Comparison of ENCODE assay signal across 19 cellular contexts in the genomic region with DNA sequence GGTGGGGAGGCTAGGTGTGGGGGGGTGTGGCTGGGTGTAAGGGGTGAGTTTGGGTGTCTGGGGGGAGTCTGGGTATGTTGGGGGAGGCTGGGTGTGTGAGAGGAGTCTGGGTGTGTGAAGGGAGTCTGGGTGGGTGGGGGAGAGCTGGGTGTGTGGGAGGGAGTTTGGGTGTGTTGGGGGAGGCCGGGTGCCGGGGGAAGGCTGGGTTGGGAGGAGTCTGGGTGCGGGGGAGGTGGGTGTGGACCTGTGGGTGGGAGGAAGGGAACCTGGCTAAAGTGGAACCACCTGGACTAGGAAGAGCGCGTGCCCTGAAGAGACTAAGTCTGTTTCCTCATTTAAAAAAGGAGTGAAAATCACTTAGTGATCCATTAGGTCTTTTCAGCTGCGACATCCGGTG. TPM values are rescaled to one million over a fixed set of nuclear protein-coding genes. Genes with fewer than 3 reads are reported as not detected.
A peak's percentile ranks its signal among the peaks of the same experiment; 100 is the strongest.
DNase-seq lines count a peak whose midpoint lies in the region; ATAC-seq and TF ChIP-seq lines count a peak whose summit lies in the region.
"Had no signal": no experiment of that assay in that cellular context is flagged by ENCODE, and none has a peak within 500 bp of the region (broad histone marks: within the 10 kb centered on the region; RNA-seq: fewer than 3 reads in every experiment).

No MANE protein-coding gene starts in this region.

- no peak overlapping the region for H3K9ac ChIP-seq in fibroblast of lung (ENCODE audit: insufficient read depth, low read length)

- no peaks in the 10 kb centered on the region for H3K79me2 ChIP-seq in fibroblast of lung (ENCODE audit: control insufficient read depth, insufficient read depth, low read length)

- H3K36me3 ChIP-seq in fibroblast of lung (ENCODE audit: control insufficient read depth, insufficient read depth, low read length) (no peaks in the 10 kb centered on the region), thoracic aorta (no peaks in the 10 kb centered on the region)
- H3K36me3 ChIP-seq: HAP-1, Peyer's patch had no signal

- no peak overlapping the region for H3K4me3 Mint-ChIP-seq in activated CD8-positive, alpha-beta memory T cell treated with anti-CD3 and anti-CD28 coated beads, Interleukin-2, amount 10 ng/mL, durations not matched to agents 7 days and 5 days
- H3K4me3 Mint-ChIP-seq in T-helper 17 cell: no peak overlapping the region
- H3K4me3 Mint-ChIP-seq: IgD-negative memory B cell had no signal

- peak; percentile 25 for DNase-seq in activated CD8-positive, alpha-beta memory T cell treated with anti-CD3 and anti-CD28 coated beads, Interleukin-2, amount 10 ng/mL, durations not matched to agents 7 days and 5 days
- DNase-seq in activated CD8-positive, alpha-beta memory T cell treated with anti-CD3 and anti-CD28 coated beads, Interleukin-2, amount 50 U/mL, for 48 hours: no peak
- DNase-seq in T-helper 17 cell (no peak), fibroblast of lung (ENCODE audit: low read depth in 2 of 2) (no peak), thoracic aorta (ENCODE audit: low spot score) (no peak), amniotic stem cell (lab: John Stamatoyannopoulos, UW) (no peak)
- no peak for DNase-seq in activated CD4-positive, alpha-beta T cell treated with anti-CD3 and anti-CD28 coated beads for 4 hours
- DNase-seq: C1 segment of cervical spinal cord, COR-L47, NCI-H1694, NCI-H2107, SHP77 had no signal

- H4K20me1 ChIP-seq in fibroblast of lung (ENCODE audit: control insufficient read depth, extremely low read depth, insufficient read depth, low read length): no peaks in the 10 kb centered on the region

- H3K27ac ChIP-seq in fibroblast of lung (ENCODE audit: insufficient read depth, low read length): no peak overlapping the region
- H3K27ac ChIP-seq in thoracic aorta: peak overlapping the region; percentile 20 to 81
- H3K27ac ChIP-seq: 22Rv1, Peyer's patch had no signal

- H3K4me2 ChIP-seq in fibroblast of lung (ENCODE audit: extremely low read depth, insufficient read depth, low read length): peak overlapping the region; percentile 75

- H3K27ac Mint-ChIP-seq in activated CD8-positive, alpha-beta memory T cell treated with anti-CD3 and anti-CD28 coated beads, Interleukin-2, amount 10 ng/mL, durations not matched to agents 7 days and 5 days: no peak overlapping the region
- H3K27ac Mint-ChIP-seq in T-helper 17 cell: peak overlapping the region; percentile 67
- H3K27ac Mint-ChIP-seq: IgD-negative memory B cell had no signal

- H3K27me3 ChIP-seq in fibroblast of lung (ENCODE audit: control insufficient read depth, insufficient read depth, low read length) (peaks cover 10% of the 10 kb centered on the region), thoracic aorta (replicated peaks; ENCODE audit: insufficient read depth) (no peaks in the 10 kb centered on the region)
- H3K27me3 ChIP-seq: Peyer's patch had no signal

- H3K4me1 Mint-ChIP-seq in activated CD8-positive, alpha-beta memory T cell treated with anti-CD3 and anti-CD28 coated beads, Interleukin-2, amount 10 ng/mL, durations not matched to agents 7 days and 5 days: no peaks in the 10 kb centered on the region
- H3K4me1 Mint-ChIP-seq in T-helper 17 cell: no peaks in the 10 kb centered on the region

- no peak overlapping the region for H2AFZ ChIP-seq in fibroblast of lung (ENCODE audit: low read length)

- peaks cover 6% of the 10 kb centered on the region for H3K9me3 Mint-ChIP-seq in activated CD8-positive, alpha-beta memory T cell treated with anti-CD3 and anti-CD28 coated beads, Interleukin-2, amount 10 ng/mL, durations not matched to agents 7 days and 5 days (ENCODE audit: low read depth)

- peaks cover 43% of the 10 kb centered on the region for H3K27me3 Mint-ChIP-seq in activated CD8-positive, alpha-beta memory T cell treated with anti-CD3 and anti-CD28 coated beads, Interleukin-2, amount 10 ng/mL, durations not matched to agents 7 days and 5 days
- peaks cover 38% of the 10 kb centered on the region for H3K27me3 Mint-ChIP-seq in T-helper 17 cell

- peaks cover 3% of the 10 kb centered on the region for H3K36me3 Mint-ChIP-seq in activated CD8-positive, alpha-beta memory T cell treated with anti-CD3 and anti-CD28 coated beads, Interleukin-2, amount 10 ng/mL, durations not matched to agents 7 days and 5 days
- H3K36me3 Mint-ChIP-seq in T-helper 17 cell (ENCODE audit: low read depth): no peaks in the 10 kb centered on the region

- CTCF ChIA-PET in activated CD8-positive, alpha-beta memory T cell treated with anti-CD3 and anti-CD28 coated beads, Interleukin-2, amount 10 ng/mL, durations not matched to agents 7 days and 5 days (lab: Charles Lee): interaction anchor here (0.7 to 1.2 kb wide), 2 partner anchors 13 to 114 kb away, joined by 3 to 4 read pairs; no protein-coding TSS in a partner anchor

- H3K9me3 ChIP-seq in T-helper 17 cell (ENCODE audit: control insufficient read depth, low read length, poor library complexity, severe bottlenecking): no peaks in the 10 kb centered on the region
- H3K9me3 ChIP-seq in fibroblast of lung (ENCODE audit: control insufficient read depth, insufficient read depth, low read depth, low read length): no peaks in the 10 kb centered on the region
- H3K9me3 ChIP-seq in thoracic aorta: peaks cover 6% of the 10 kb centered on the region

- H3K4me1 ChIP-seq in fibroblast of lung (ENCODE audit: control insufficient read depth, extremely low read depth, insufficient read depth, low read length) (peaks cover 3% of the 10 kb centered on the region), thoracic aorta (ENCODE audit: control insufficient read depth in 1 of 2, low read depth in 2 of 2) (peaks cover 6 to 19% of the 10 kb centered on the region in 2 donors)
- H3K4me1 ChIP-seq: HAP-1, Peyer's patch had no signal

- TF ChIP-seq CTCF in fibroblast of lung (conservative IDR thresholded peaks at IDR 0.05 in 1 of 2, IDR thresholded peaks at IDR 0.05 in 1 of 2; ENCODE audit: low read depth in 1 of 2, low read length in 2 of 2): no peak
- TF ChIP-seq CTCF in thoracic aorta (IDR thresholded peaks at IDR 0.05): no peak

- no peak for ATAC-seq in activated CD8-positive, alpha-beta memory T cell treated with anti-CD3 and anti-CD28 coated beads, Interleukin-2, amount 10 ng/mL, durations not matched to agents 7 days and 5 days
- ATAC-seq in T-helper 17 cell: no peak
- peak; percentile 13 for ATAC-seq in thoracic aorta (ENCODE audit: insufficient number of reproducible peaks, low FRiP score, low read depth)
- ATAC-seq in GM19397 (IDR thresholded peaks at IDR 0.05; ENCODE audit: unreplicated experiment): no peak
- ATAC-seq: GM12878 had no signal

- no peak overlapping the region for H3K4me3 ChIP-seq in fibroblast of lung (replicated peaks in 1 of 4; ENCODE audit: control extremely low read depth in 1 of 4, insufficient read depth in 1 of 4, low read depth in 3 of 4, low read length in 4 of 4)
- peak overlapping the region; percentile 60 for H3K4me3 ChIP-seq in thoracic aorta
- H3K4me3 ChIP-seq: GM12878, HAP-1, Peyer's patch had no signal

RNA-seq across cellular contexts. Expression of gene SPON2, which starts 18.3 kb away (rescaled TPM):
- total RNA-seq in activated CD8-positive, alpha-beta memory T cell treated with anti-CD3 and anti-CD28 coated beads, Interleukin-2, amount 10 ng/mL, durations not matched to agents 7 days and 5 days: 10 to 100 TPM; 11.7 to 28.0 TPM
- total RNA-seq in T-helper 17 cell (1 to 10 TPM; 5.2 to 7.4 TPM), fibroblast of lung (261 and 367 TPM in 2 replicates), thoracic aorta (10 to 100 TPM; 15.2 to 18.4 TPM)
- polyA plus RNA-seq in fibroblast of lung: 179 and 189 TPM in 2 replicates
- 431 and 600 TPM in 2 replicates for polyA plus RNA-seq in fibroblast of lung (2012)
- 88.2 and 101 TPM in 2 replicates for polyA minus RNA-seq in fibroblast of lung (ENCODE audit: low replicate concordance)

RNA-seq across cellular contexts. Expression of gene RNF212, which starts 40.8 kb away (rescaled TPM):
- 1 to 10 TPM; 1.2 to 3.2 TPM for total RNA-seq in activated CD8-positive, alpha-beta memory T cell treated with anti-CD3 and anti-CD28 coated beads, Interleukin-2, amount 10 ng/mL, durations not matched to agents 7 days and 5 days
- 1 to 10 TPM; 2.1 to 2.6 TPM for total RNA-seq in T-helper 17 cell
- 0.66 and 2.6 TPM in 2 replicates for total RNA-seq in fibroblast of lung
- polyA plus RNA-seq in fibroblast of lung: 1.2 and 1.6 TPM in 2 replicates
- 1.0 and 1.6 TPM in 2 replicates for polyA plus RNA-seq in fibroblast of lung (2012)
- 2.2 TPM in 1 of 2 replicates, not detected in the other for polyA minus RNA-seq in fibroblast of lung (ENCODE audit: low replicate concordance)
- total RNA-seq in thoracic aorta: 1 to 10 TPM; 1.2 to 2.4 TPM
- total RNA-seq: GM12878, HT-29 had no signal
- polyA plus RNA-seq: GM12878 had no signal
